ENCODE assay signal across 21 cellular contexts in genomic region chr10:9636206-9636605, GRCh38.
"Had no signal": no experiment of that assay in that cellular context is flagged by ENCODE, and none has a peak within 500 bp of the region (broad histone marks: within the 10 kb centered on the region; RNA-seq: fewer than 3 reads in every experiment).

No MANE protein-coding gene starts in this region.

- H3K27me3 ChIP-seq: MG63, SJCRH30 had no signal

- H3K36me3 ChIP-seq: MG63, SJCRH30 had no signal

- H3K4me1 ChIP-seq: SJCRH30 had no signal

- H3K4me3 ChIP-seq: MG63, SJCRH30 had no signal

- H3K27ac ChIP-seq: HL-60, SJCRH30 had no signal

- H3K9me3 ChIP-seq: SJCRH30 had no signal

- DNase-seq: KBM-7, MG63, NCI-H1092, NCI-H1105 treated with DMSO at 0.1 percent for 48 hours, NCI-H1417 treated with DMSO at 0.1 percent for 48 hours, NCI-H1694, NCI-H187 treated with DMSO at 0.1 percent for 48 hours, NCI-H2029 treated with DMSO at 0.1 percent for 48 hours, NCI-H2171 treated with DMSO at 0.1 percent for 48 hours, NCI-H2227 treated with DMSO at 0.1 percent for 48 hours, NCI-H446, NCI-H510A, NCI-H524 treated with DMSO at 0.1 percent for 48 hours, NCI-H69, NCI-H774, PC-3, SHP77 treated with DMSO at 0.1 percent for 48 hours, SJCRH30, T-helper 1 cell had no signal

- FAIRE-seq: HTR-8/SVneo had no signal
